In genomic region chr7:149237502-149237901, GRCh38 we compare ENCODE assay signal across 2 cellular contexts.
TF ChIP-seq lines count a peak whose summit lies in the region.

No MANE protein-coding gene starts in this region.

TF ChIP-seq in HepG2, 621 proteins besides CTCF, POLR2A, EP300 and RAD21:
- TF ChIP-seq RFX5 (IDR thresholded peaks at IDR 0.05; ENCODE audit: low read depth, low read length): peak; percentile 95
- no peak for TF ChIP-seq ZNF644 (CRISPR knock-in tag; IDR thresholded peaks at IDR 0.05; ENCODE audit: low read depth)
- TF ChIP-seq ZSCAN30 (CRISPR knock-in tag; IDR thresholded peaks at IDR 0.05): no peak

TF ChIP-seq in K562, 482 proteins besides CTCF, POLR2A, EP300 and RAD21:
- TF ChIP-seq ZNF695 (CRISPR knock-in tag; IDR thresholded peaks at IDR 0.05): no peak
- TF ChIP-seq USF2 (CRISPR knock-in tag; IDR thresholded peaks at IDR 0.05): 0 out of 2 replicates have a peak, but pooled peaks have one; percentile 20
- TF ChIP-seq RFX5 (IDR thresholded peaks at IDR 0.05; ENCODE audit: low read depth, low read length): peak; percentile 75
- no peak for TF ChIP-seq MCM7 (IDR thresholded peaks at IDR 0.05)
- no peak for TF ChIP-seq C11orf30 (IDR thresholded peaks at IDR 0.05; ENCODE audit: low read depth)
- no peak for TF ChIP-seq ZFX (CRISPR knock-in tag; IDR thresholded peaks at IDR 0.05)
- no peak for TF ChIP-seq SAP30 (IDR thresholded peaks at IDR 0.05; ENCODE audit: borderline replicate concordance, insufficient read depth, low read depth, low read length, poor library complexity, severe bottlenecking)
- no peak for TF ChIP-seq FOXK1 (CRISPR knock-in tag; IDR thresholded peaks at IDR 0.05; ENCODE audit: borderline replicate concordance)
- TF ChIP-seq ZMIZ1 (IDR thresholded peaks at IDR 0.05; ENCODE audit: low read depth in 2 of 2, low read length in 2 of 2): no peak
- no peak for TF ChIP-seq RAD51 (IDR thresholded peaks at IDR 0.05; ENCODE audit: borderline replicate concordance, low read depth)
- no peak for TF ChIP-seq NFRKB (IDR thresholded peaks at IDR 0.05; ENCODE audit: low read depth)
- TF ChIP-seq BCL6 (CRISPR knock-in tag; IDR thresholded peaks at IDR 0.05): no peak
- TF ChIP-seq KAT8 (IDR thresholded peaks at IDR 0.05; ENCODE audit: low read depth): no peak
- no peak for TF ChIP-seq ZNF583 (CRISPR knock-in tag; IDR thresholded peaks at IDR 0.05)
- TF ChIP-seq NFIX (CRISPR knock-in tag; IDR thresholded peaks at IDR 0.05; ENCODE audit: low read depth): no peak
